In genomic region chr22:23536821-23537345, GRCh38 we compare ENCODE assay signal across 20 cellular contexts. TPM values are rescaled to one million over a fixed set of nuclear protein-coding genes. Genes with fewer than 3 reads are reported as not detected.
DNase-seq lines count a peak whose midpoint lies in the region; TF ChIP-seq lines count a peak whose summit lies in the region.
"Had no signal": no experiment of that assay in that cellular context is flagged by ENCODE, and none has a peak within 500 bp of the region (broad histone marks: within the 10 kb centered on the region; RNA-seq: fewer than 3 reads in every experiment).

No MANE protein-coding gene starts in this region.

- no peaks in the 10 kb centered on the region for H3K36me3 Mint-ChIP-seq in CD8-positive, alpha-beta memory T cell
- no peaks in the 10 kb centered on the region for H3K36me3 Mint-ChIP-seq in CD14-positive monocyte

- no peaks in the 10 kb centered on the region for H3K4me1 ChIP-seq in CD8-positive, alpha-beta memory T cell (ENCODE audit: insufficient read depth, low read length)
- peaks cover 41% of the 10 kb centered on the region for H3K4me1 ChIP-seq in Loucy (ENCODE audit: insufficient read depth, low read length, poor library complexity, severe bottlenecking)
- H3K4me1 ChIP-seq in ovary (ENCODE audit: insufficient read depth) = peaks cover 42% of the 10 kb centered on the region
- H3K4me1 ChIP-seq: uterus had no signal

- POLR2A ChIA-PET in CD8-positive, alpha-beta memory T cell (lab: Charles Lee) = no interaction called here

- H3K9me2 ChIP-seq in Loucy (replicated peaks; ENCODE audit: low read depth, low read length) = no peaks in the 10 kb centered on the region

- CTCF ChIA-PET in CD8-positive, alpha-beta memory T cell (lab: Charles Lee) = no interaction called here

- H3F3A ChIP-seq in Loucy (ENCODE audit: low read depth) = no peaks in the 10 kb centered on the region

- no peak for TF ChIP-seq CTCF in Loucy (conservative IDR thresholded peaks at IDR 0.05; ENCODE audit: low read length)
- TF ChIP-seq CTCF in ovary (IDR thresholded peaks at IDR 0.05) = no peak
- TF ChIP-seq CTCF in CD14-positive monocyte (IDR thresholded peaks at IDR 0.05) = no peak

- WGBS in ovary, 3 donors = 76 to 84% (median 82%) methylated on average over 17 of the region's 17 CpGs

- H3K27me3 Mint-ChIP-seq in CD8-positive, alpha-beta memory T cell = peaks cover 4% of the 10 kb centered on the region in 2 donors
- peaks cover 0 to 19% (median 13%) of the 10 kb centered on the region in 3 donors for H3K27me3 Mint-ChIP-seq in CD14-positive monocyte (ENCODE audit: low read depth in 3 of 3)

- no peak for TF ChIP-seq POLR2A in ovary (IDR thresholded peaks at IDR 0.05)

- H2AFZ ChIP-seq in Loucy (ENCODE audit: low read length) = no peak overlapping the region
- H2AFZ ChIP-seq: PC-9 had no signal

- DNase-seq in CD8-positive, alpha-beta memory T cell = no peak
- DNase-seq in ovary (peak in 3 of 5 donors; percentile 20 to 37 (median 28)), iPS-NIHi11 (ENCODE audit: low spot score) (no peak), NCI-H1092 treated with DMSO at 0.1 percent for 48 hours (lab: John Stamatoyannopoulos, UW) (no peak), CD14-positive monocyte (ENCODE audit: low spot score) (no peak)
- DNase-seq in activated CD4-positive, alpha-beta T cell treated with anti-CD3 and anti-CD28 coated beads, Interleukin-2, amount 50 U/mL, for 4 hours = no peak
- DNase-seq: brain microvascular endothelial cell; DMS79; NCI-H1694; NCI-H510A; nucleus accumbens; PC-9; stimulated activated naive CD4-positive, alpha-beta T cell; uterus had no signal

- peak overlapping the region; percentile 17 for H3K9ac ChIP-seq in Loucy (ENCODE audit: low read depth, low read length, poor library complexity, severe bottlenecking)
- H3K9ac ChIP-seq: KMS-11 had no signal

- no peak overlapping the region for H3K4me2 ChIP-seq in Loucy (ENCODE audit: low read depth, low read length, poor library complexity, severe bottlenecking)
- H3K4me2 ChIP-seq: KMS-11, PC-9 had no signal

- no peaks in the 10 kb centered on the region for H3K36me3 ChIP-seq in CD8-positive, alpha-beta memory T cell (ENCODE audit: insufficient read depth, low read length)
- H3K36me3 ChIP-seq in Loucy (ENCODE audit: insufficient read depth, low read length) (no peaks in the 10 kb centered on the region), ovary (no peaks in the 10 kb centered on the region)
- H3K36me3 ChIP-seq: brain microvascular endothelial cell, uterus had no signal

- no peak overlapping the region for H3K4me3 ChIP-seq in CD8-positive, alpha-beta memory T cell (ENCODE audit: low read length)
- H3K4me3 ChIP-seq in Loucy (ENCODE audit: low read length, poor library complexity, severe bottlenecking) (no peak overlapping the region), iPS-11a (ENCODE audit: low read depth, low read length) (peak overlapping the region; percentile 53), ovary (no peak overlapping the region)
- H3K4me3 ChIP-seq: PC-9, skin epidermis, uterus had no signal

- H3K79me2 ChIP-seq in Loucy (ENCODE audit: insufficient read depth, low read length) = no peaks in the 10 kb centered on the region

- intact Hi-C loops in ovary (cut with DNase I) (loop anchor here in 3 of 4 donors (5.0 to 10.0 kb wide), 5 partner anchors 102 to 308 kb away; no protein-coding TSS in a partner anchor), CD14-positive monocyte (cut with micrococcal nuclease) (no loop called here)

- H3K4me1 Mint-ChIP-seq in CD8-positive, alpha-beta memory T cell = peaks cover 10 to 14% (median 10%) of the 10 kb centered on the region in 3 donors
- H3K4me1 Mint-ChIP-seq in CD14-positive monocyte = peaks cover 8% of the 10 kb centered on the region

- no peak overlapping the region for H3K4me3 Mint-ChIP-seq in CD8-positive, alpha-beta memory T cell
- H3K4me3 Mint-ChIP-seq in CD14-positive monocyte = no peak overlapping the region

- H3K27ac ChIP-seq in CD8-positive, alpha-beta memory T cell (ENCODE audit: low read depth, low read length) = peak overlapping the region; percentile 24
- peak overlapping the region; percentile 27 to 88 for H3K27ac ChIP-seq in ovary
- H3K27ac ChIP-seq: brain microvascular endothelial cell, KMS-11, PC-9, skin epidermis, uterus had no signal

- no peak for TF ChIP-seq EP300 in ovary (IDR thresholded peaks at IDR 0.05)

- H4K20me1 ChIP-seq in Loucy (ENCODE audit: insufficient read depth, low read length, poor library complexity, severe bottlenecking) = no peaks in the 10 kb centered on the region

- no peaks in the 10 kb centered on the region for H3K9me3 Mint-ChIP-seq in CD8-positive, alpha-beta memory T cell
- no peaks in the 10 kb centered on the region for H3K9me3 Mint-ChIP-seq in CD14-positive monocyte

- no peaks in the 10 kb centered on the region for H3K9me3 ChIP-seq in CD8-positive, alpha-beta memory T cell (ENCODE audit: low read length)
- no peaks in the 10 kb centered on the region for H3K9me3 ChIP-seq in Loucy (ENCODE audit: insufficient read depth, low read depth, low read length)
- H3K9me3 ChIP-seq in ovary = no peaks in the 10 kb centered on the region
- H3K9me3 ChIP-seq: uterus had no signal

- peak overlapping the region in 1 of 8 donors; percentile 55 for H3K27ac Mint-ChIP-seq in CD8-positive, alpha-beta memory T cell
- H3K27ac Mint-ChIP-seq in CD14-positive monocyte = no peak overlapping the region

- no peaks in the 10 kb centered on the region for H3K27me3 ChIP-seq in CD8-positive, alpha-beta memory T cell (ENCODE audit: insufficient read depth, low read length, poor library complexity, severe bottlenecking)
- H3K27me3 ChIP-seq in Loucy (ENCODE audit: insufficient read depth, low read length, poor library complexity, severe bottlenecking) (no peaks in the 10 kb centered on the region), ovary (no peaks in the 10 kb centered on the region)
- H3K27me3 ChIP-seq: brain microvascular endothelial cell, uterus had no signal

RNA-seq across cellular contexts. Expression of gene IGLL1, which starts 43.2 kb away (rescaled TPM):
- total RNA-seq in CD8-positive, alpha-beta memory T cell = not detected
- not detected for polyA plus RNA-seq in CD8-positive, alpha-beta memory T cell
- under 1 TPM in 1 of 7 donors, not detected in 6; 0.34 TPM for total RNA-seq in ovary
- polyA plus RNA-seq in ovary = not detected
- polyA plus RNA-seq in CD14-positive monocyte = not detected
- total RNA-seq: activated CD8-positive, alpha-beta memory T cell treated with anti-CD3 and anti-CD28 coated beads for 36 hours; lung microvascular endothelial cell; PC-9 had no signal

Comparison
In these comparisons a context has a peak if more than half of its experiments do, and no peak if none do; other contexts are left out.
1. DNase-seq: peak in ovary (3 of 5); none in CD8-positive, alpha-beta memory T cell (0 of 5), iPS-NIHi11 (single experiment), NCI-H1092 treated with DMSO at 0.1 percent for 48 hours (single experiment), activated CD4-positive, alpha-beta T cell treated with anti-CD3 and anti-CD28 coated beads, Interleukin-2, amount 50 U/mL, for 4 hours (0 of 2) and CD14-positive monocyte (single experiment).
2. intact Hi-C loops: an anchor here in ovary (5.0 to 10.0 kb wide); none called in CD14-positive monocyte.